21 cellular contexts compared by ENCODE assay signal in the genomic region with DNA sequence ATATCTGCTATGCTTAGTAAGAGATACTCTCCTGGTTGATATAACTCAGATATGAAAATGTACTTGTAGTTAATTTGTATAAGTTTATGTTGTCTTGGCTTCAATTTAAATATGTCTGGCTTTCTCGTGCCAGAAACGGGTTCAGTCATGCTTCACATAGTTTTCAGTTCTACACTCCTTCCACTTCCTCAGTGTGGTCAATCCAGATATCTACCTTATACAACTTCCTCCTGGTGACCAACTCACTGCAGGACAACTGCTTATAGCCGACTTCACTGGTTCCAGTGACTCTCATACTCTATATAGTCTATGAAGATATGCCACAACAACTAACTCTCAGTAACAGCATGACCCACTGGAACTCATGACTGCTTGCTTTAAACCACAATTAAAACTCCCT.
A peak's percentile ranks its signal among the peaks of the same experiment; 100 is the strongest.
DNase-seq lines count a peak whose midpoint lies in the region; ATAC-seq and TF ChIP-seq lines count a peak whose summit lies in the region.
"Had no signal": no experiment of that assay in that cellular context is flagged by ENCODE, and none has a peak within 500 bp of the region (broad histone marks: within the 10 kb centered on the region; RNA-seq: fewer than 3 reads in every experiment).

No MANE protein-coding gene starts in this region.

- H3K27me3 ChIP-seq in left ventricle myocardium inferior (ENCODE audit: low read depth), result no peaks in the 10 kb centered on the region
- H3K27me3 ChIP-seq: esophagus squamous epithelium, hepatocyte, left lung had no signal

- DNase-seq in NB4 (ENCODE audit: low read depth) (peak; percentile 2), chondrocyte (ENCODE audit: low spot score) (no peak), left ventricle myocardium inferior (no peak)
- no peak for DNase-seq in activated naive CD4-positive, alpha-beta T cell treated with Interleukin-2 at 50 U/mL for 16 hours
- DNase-seq: activated effector memory CD4-positive, alpha-beta T cell treated with Interleukin-2 at 50 U/mL for 16 hours; esophagus squamous epithelium; H9; left lung; naive thymus-derived CD4-positive, alpha-beta T cell; NCI-H146; NCI-H446; SW 1271 had no signal

- ATAC-seq in GM18861 (IDR thresholded peaks at IDR 0.05; ENCODE audit: unreplicated experiment) (peak; percentile 61), GM21423 (IDR thresholded peaks at IDR 0.05; ENCODE audit: unreplicated experiment) (peak; percentile 56), HG03095 (IDR thresholded peaks at IDR 0.05; ENCODE audit: unreplicated experiment) (peak; percentile 64), HG02970 (IDR thresholded peaks at IDR 0.05; ENCODE audit: low FRiP score, unreplicated experiment) (no peak)
- ATAC-seq: left lung; naive thymus-derived CD4-positive, alpha-beta T cell; WTC11 had no signal

- no peaks in the 10 kb centered on the region for H3K4me1 Mint-ChIP-seq in chondrocyte (ENCODE audit: low read depth)
- H3K4me1 Mint-ChIP-seq: H9, WTC11 had no signal

- H3K4me3 ChIP-seq in NB4 (ENCODE audit: low read depth, low read length) (no peak overlapping the region), left ventricle myocardium inferior (no peak overlapping the region)
- H3K4me3 ChIP-seq: esophagus squamous epithelium, hepatocyte, left lung had no signal

- TF ChIP-seq POLR2A in NB4 (IDR thresholded peaks at IDR 0.05; ENCODE audit: extremely low read depth, insufficient read length), result no peak

- no peaks in the 10 kb centered on the region for H3K9me3 Mint-ChIP-seq in chondrocyte (ENCODE audit: low read depth)
- H3K9me3 Mint-ChIP-seq: dendritic cell treated with granulocyte-macrophage colony-stimulating factor and Interleukin-4, amounts not matched to agents 40 ng/mL and 50 ng/mL, for 4 days; H9 had no signal

- H3K4me1 ChIP-seq in left ventricle myocardium inferior, result no peaks in the 10 kb centered on the region
- H3K4me1 ChIP-seq: esophagus squamous epithelium, left lung had no signal

- no peaks in the 10 kb centered on the region for H3K9me3 ChIP-seq in left ventricle myocardium inferior (replicated peaks)
- H3K9me3 ChIP-seq: esophagus squamous epithelium, left lung had no signal

- no peaks in the 10 kb centered on the region for H3K36me3 Mint-ChIP-seq in chondrocyte (ENCODE audit: low read depth)
- H3K36me3 Mint-ChIP-seq: naive thymus-derived CD4-positive, alpha-beta T cell; WTC11 had no signal

- no peak for TF ChIP-seq CTCF in NB4 (IDR thresholded peaks at IDR 0.05; ENCODE audit: low read depth, low read length)
- TF ChIP-seq CTCF in chondrocyte (IDR thresholded peaks at IDR 0.05), result no peak
- no peak for TF ChIP-seq CTCF in left ventricle myocardium inferior (IDR thresholded peaks at IDR 0.05; ENCODE audit: borderline replicate concordance)

- no peak overlapping the region for H3K27ac Mint-ChIP-seq in chondrocyte (ENCODE audit: unreplicated experiment)
- H3K27ac Mint-ChIP-seq: dendritic cell treated with granulocyte-macrophage colony-stimulating factor and Interleukin-4, amounts not matched to agents 40 ng/mL and 50 ng/mL, for 4 days; H9; naive thymus-derived CD4-positive, alpha-beta T cell; WTC11 had no signal

- no peak overlapping the region for H3K4me3 Mint-ChIP-seq in chondrocyte (ENCODE audit: unreplicated experiment)
- H3K4me3 Mint-ChIP-seq: dendritic cell treated with granulocyte-macrophage colony-stimulating factor and Interleukin-4, amounts not matched to agents 40 ng/mL and 50 ng/mL, for 4 days; H9; naive thymus-derived CD4-positive, alpha-beta T cell; WTC11 had no signal

- no peaks in the 10 kb centered on the region for H3K36me3 ChIP-seq in left ventricle myocardium inferior
- H3K36me3 ChIP-seq: esophagus squamous epithelium, left lung had no signal

- no peak overlapping the region for H3K27ac ChIP-seq in left ventricle myocardium inferior (replicated peaks)
- H3K27ac ChIP-seq: esophagus squamous epithelium, hepatocyte, HL-60, KMS-11, left lung had no signal

- H3K27me3 Mint-ChIP-seq in chondrocyte (ENCODE audit: low read depth), result no peaks in the 10 kb centered on the region
- H3K27me3 Mint-ChIP-seq: dendritic cell treated with granulocyte-macrophage colony-stimulating factor and Interleukin-4, amounts not matched to agents 40 ng/mL and 50 ng/mL, for 4 days; naive thymus-derived CD4-positive, alpha-beta T cell had no signal

- intact Hi-C loops in left ventricle myocardium inferior (cut with micrococcal nuclease), result no loop called here
